ENCODE assay signal across 1 cellular context in the genomic region with DNA sequence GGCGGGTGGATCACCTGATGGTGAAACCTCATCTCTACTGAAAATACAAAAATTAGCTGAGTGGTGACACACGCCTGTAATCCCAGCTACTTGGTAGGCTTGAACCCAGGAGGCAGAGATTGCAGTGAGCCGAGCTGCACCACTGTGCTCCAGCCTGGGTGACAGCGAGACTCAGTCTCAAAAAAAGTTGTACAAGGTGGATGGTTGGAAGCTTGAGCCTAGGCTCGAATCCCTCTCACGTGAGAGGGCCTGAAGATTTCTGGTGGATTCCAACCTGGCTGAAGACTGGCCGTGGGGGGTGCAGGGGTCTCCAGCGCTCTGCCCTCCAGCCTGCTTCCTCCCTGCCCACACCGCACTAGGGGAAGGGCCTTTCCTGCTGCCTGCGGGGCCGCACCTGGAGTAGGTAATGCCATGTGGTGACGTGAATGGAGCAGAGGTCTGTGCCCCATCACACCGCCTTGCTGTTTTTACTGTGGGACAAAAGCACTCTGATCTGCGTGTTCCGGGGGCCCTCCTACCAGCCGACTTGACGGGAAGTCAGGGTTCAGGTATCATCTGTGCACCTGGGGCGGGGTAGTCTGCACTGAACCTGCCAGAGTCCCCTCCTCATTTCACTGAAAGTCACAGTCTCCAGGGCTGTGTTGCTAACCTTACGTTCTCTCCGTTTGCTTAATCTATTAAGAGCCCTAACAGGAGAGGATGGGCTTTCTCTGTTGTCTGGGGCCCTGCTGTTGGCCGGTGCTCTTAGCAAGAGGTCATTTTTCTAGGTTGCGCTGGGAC.
TF ChIP-seq lines count a peak whose summit lies in the region.

No MANE protein-coding gene starts in this region.

TF ChIP-seq in endothelial cell of umbilical vein, 7 proteins besides CTCF, POLR2A, EP300 and RAD21:
- TF ChIP-seq, protein P1, sequence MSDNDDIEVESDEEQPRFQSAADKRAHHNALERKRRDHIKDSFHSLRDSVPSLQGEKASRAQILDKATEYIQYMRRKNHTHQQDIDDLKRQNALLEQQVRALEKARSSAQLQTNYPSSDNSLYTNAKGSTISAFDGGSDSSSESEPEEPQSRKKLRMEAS (IDR thresholded peaks at IDR 0.05; ENCODE audit: insufficient read depth, insufficient read length), result no peak
- TF ChIP-seq POLR2AphosphoS5 (IDR thresholded peaks at IDR 0.05; ENCODE audit: insufficient read depth, low read depth, low read length), result peak; percentile 60
